ENCODE assay signal across 18 cellular contexts in the genomic region with DNA sequence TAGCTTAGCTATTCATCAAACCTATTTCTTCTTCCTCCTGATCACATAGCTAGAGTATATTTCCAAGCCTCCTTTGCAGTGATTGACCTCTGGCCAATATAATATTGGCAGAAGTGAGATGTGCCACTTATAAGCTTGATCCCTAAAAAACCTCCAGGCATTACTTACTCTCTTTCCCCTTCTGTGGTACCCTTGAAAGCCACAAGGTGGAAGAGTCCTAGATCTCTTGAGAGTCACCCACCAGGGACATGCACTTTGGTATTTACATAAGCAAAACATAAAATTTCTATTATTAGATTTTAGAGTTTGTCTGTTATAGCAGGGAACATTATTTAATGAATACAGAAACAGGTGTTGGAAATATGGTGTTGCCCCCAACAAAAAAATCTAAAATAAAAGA.
A peak's percentile ranks its signal among the peaks of the same experiment; 100 is the strongest.
DNase-seq lines count a peak whose midpoint lies in the region; ATAC-seq and TF ChIP-seq lines count a peak whose summit lies in the region.
"Had no signal": no experiment of that assay in that cellular context is flagged by ENCODE, and none has a peak within 500 bp of the region (broad histone marks: within the 10 kb centered on the region; RNA-seq: fewer than 3 reads in every experiment).

No MANE protein-coding gene starts in this region.

- no peak overlapping the region for H3K27ac ChIP-seq in cardiac muscle cell
- H3K27ac ChIP-seq in PC-3 (ENCODE audit: low read length), result no peak overlapping the region
- H3K27ac ChIP-seq: VCaP had no signal

- no peak overlapping the region for H2AFZ ChIP-seq in PC-3 (ENCODE audit: low read length)

- BruUV-seq in PC-3 (replicated peaks; lab: Mats Ljungman, UMichigan), result no TSS peak

- no peaks in the 10 kb centered on the region for H4K20me1 ChIP-seq in PC-3 (ENCODE audit: low read length)

- H3K9me2 ChIP-seq in PC-3 (replicated peaks; ENCODE audit: low read length), result no peaks in the 10 kb centered on the region

- DNase-seq in cardiac muscle cell (ENCODE audit: low read depth in 1 of 2, low spot score in 1 of 2) (no peak), left cardiac atrium (no peak), PC-3 (peak; percentile 26), fibroblast of pulmonary artery (ENCODE audit: low read depth) (no peak), retina (no peak), OCI-M2 (lab: John Stamatoyannopoulos, UW; ENCODE audit: unreplicated experiment) (no peak), COLO829 (ENCODE audit: low spot score) (no peak)
- no peak for DNase-seq in stimulated activated CD4-positive, alpha-beta T cell treated with anti-CD3 and anti-CD28 coated beads, Interleukin-4, amount 100 ng/mL, for 1 hour
- DNase-seq: activated effector memory CD4-positive, alpha-beta T cell treated with anti-CD3 and anti-CD28 coated beads, Interleukin-2, amount 50 U/mL, for 16 hours; CD4-positive, CD25-positive, alpha-beta regulatory T cell; foreskin melanocyte; hippocampal formation; islet precursor cell; MM.1S; NCI-H774; right cardiac atrium; substantia nigra had no signal

- H3K9me3 ChIP-seq in cardiac muscle cell (ENCODE audit: low read depth), result no peaks in the 10 kb centered on the region
- no peaks in the 10 kb centered on the region for H3K9me3 ChIP-seq in PC-3 (ENCODE audit: low read length)

- H3F3A ChIP-seq in PC-3 (ENCODE audit: low read length, unreplicated experiment), result no peaks in the 10 kb centered on the region

- CTCF ChIA-PET in PC-3 (lab: Charles Lee), result no interaction called here

- POLR2A ChIA-PET in PC-3 (lab: Charles Lee; ENCODE audit: unreplicated experiment), result no interaction called here

- H3K9ac ChIP-seq in PC-3 (ENCODE audit: low read length), result no peak overlapping the region

- H3K36me3 ChIP-seq in cardiac muscle cell (peaks cover 9% of the 10 kb centered on the region), PC-3 (ENCODE audit: low read depth, low read length) (no peaks in the 10 kb centered on the region)

- H3K4me3 ChIP-seq in cardiac muscle cell, result no peak overlapping the region
- no peak overlapping the region for H3K4me3 ChIP-seq in PC-3 (ENCODE audit: low read length)
- no peak overlapping the region for H3K4me3 ChIP-seq in fibroblast of pulmonary artery (replicated peaks; ENCODE audit: low read depth, low read length)

- no peaks in the 10 kb centered on the region for H3K79me2 ChIP-seq in PC-3 (ENCODE audit: low read length)

- H3K4me1 ChIP-seq in cardiac muscle cell (ENCODE audit: low read depth) (peaks cover 2% of the 10 kb centered on the region), PC-3 (ENCODE audit: insufficient read depth, low read length) (peaks cover 5% of the 10 kb centered on the region)

- peak; percentile 5 for TF ChIP-seq CTCF in cardiac muscle cell (IDR thresholded peaks at IDR 0.05; ENCODE audit: low read depth, low read length)
- peak; percentile 41; the same call in 1 of the 2 replicates for TF ChIP-seq CTCF in PC-3 (conservative IDR thresholded peaks at IDR 0.05; ENCODE audit: low read depth, low read length)
- peak; percentile 9 for TF ChIP-seq CTCF in fibroblast of pulmonary artery (IDR thresholded peaks at IDR 0.05; ENCODE audit: low read length, missing control alignments)

- H3K4me2 ChIP-seq in PC-3 (ENCODE audit: low read length), result no peak overlapping the region

- ATAC-seq in left cardiac atrium (no peak), PC-3 (no peak)
- ATAC-seq: right cardiac atrium had no signal

- intact Hi-C loops in left cardiac atrium (cut with DNase I) (no loop called here), PC-3 (cut with micrococcal nuclease) (loop anchor here (2.0 to 5.0 kb wide), 2 partner anchors 31 to 107 kb away; no protein-coding TSS in a partner anchor)

- H3K27me3 ChIP-seq in cardiac muscle cell (no peaks in the 10 kb centered on the region), PC-3 (ENCODE audit: low read length) (no peaks in the 10 kb centered on the region)
